16 cellular contexts compared by ENCODE assay signal in genomic region chrX:71612256-71612655, GRCh38. TPM values are rescaled to one million over a fixed set of nuclear protein-coding genes. Genes with fewer than 3 reads are reported as not detected.
DNase-seq lines count a peak whose midpoint lies in the region; ATAC-seq and TF ChIP-seq lines count a peak whose summit lies in the region.
"Had no signal": no experiment of that assay in that cellular context is flagged by ENCODE, and none has a peak within 500 bp of the region (broad histone marks: within the 10 kb centered on the region; RNA-seq: fewer than 3 reads in every experiment).

No MANE protein-coding gene starts in this region.

- no peak for TF ChIP-seq CTCF in spleen (IDR thresholded peaks at IDR 0.05 in 8 of 11, conservative IDR thresholded peaks at IDR 0.05 in 3 of 11)

- ATAC-seq in activated T-cell treated with anti-CD3 and anti-CD28 coated beads, Interleukin-2, amount 50 U/mL, for 4 hours, result no peak
- ATAC-seq in central memory CD8-positive, alpha-beta T cell (replicated peaks; ENCODE audit: extremely low read depth, poor library complexity, severe bottlenecking), result no peak
- no peak for ATAC-seq in stimulated activated naive B cell treated with anti-CD40 and anti-IgM and Interleukin-4, amounts not matched to agents 10 μg/mL and 1 μg/mL and 100 μg/mL, for 72 hours (replicated peaks)
- ATAC-seq: GM12878, GM23338 had no signal

- peaks cover 0 to 80% (median 9%) of the 10 kb centered on the region in 6 donors for H3K36me3 ChIP-seq in spleen

- no peaks in the 10 kb centered on the region for H3K27me3 ChIP-seq in spleen (replicated peaks in 1 of 7)

- H3K4me3 ChIP-seq in spleen, result no peak overlapping the region
- H3K4me3 ChIP-seq: GM12878, GM23338 had no signal

- intact Hi-C loops in spleen (cut with DNase I; ENCODE audit: low total_unique reads), result no loop called here

- peaks cover 48% of the 10 kb centered on the region for H3K4me1 Mint-ChIP-seq in activated T-cell treated with anti-CD3 and anti-CD28 coated beads, Interleukin-2, amount 50 U/mL, for 24 hours (ENCODE audit: low read depth)
- H3K4me1 Mint-ChIP-seq in activated T-cell treated with anti-CD3 and anti-CD28 coated beads, Interleukin-2, amount 50 U/mL, for 4 hours (ENCODE audit: low read depth), result peaks cover 47% of the 10 kb centered on the region
- H3K4me1 Mint-ChIP-seq in central memory CD8-positive, alpha-beta T cell, result peaks cover 55% of the 10 kb centered on the region
- peaks cover 24 to 36% of the 10 kb centered on the region in 2 donors for H3K4me1 Mint-ChIP-seq in stimulated activated naive B cell treated with anti-CD40 and anti-IgM and Interleukin-4, amounts not matched to agents 10 μg/mL and 1 μg/mL and 100 μg/mL, for 72 hours
- H3K4me1 Mint-ChIP-seq: GM23338 had no signal

- DNase-seq in activated T-cell treated with anti-CD3 and anti-CD28 coated beads, Interleukin-2, amount 50 U/mL, for 24 hours, result peak; percentile 3
- no peak for DNase-seq in activated T-cell treated with anti-CD3 and anti-CD28 coated beads, Interleukin-2, amount 50 U/mL, for 4 hours
- no peak for DNase-seq in central memory CD8-positive, alpha-beta T cell (ENCODE audit: low spot score in 2 of 2)
- DNase-seq in lung microvascular endothelial cell (ENCODE audit: low read depth in 2 of 2) (peak; percentile 58 to 88), spleen (no peak), GM19240 (ENCODE audit: insufficient read length, low spot score) (no peak)
- DNase-seq in stimulated activated naive B cell treated with anti-CD40 and anti-IgM and Interleukin-4, amounts not matched to agents 10 μg/mL and 1 μg/mL and 100 μg/mL, for 72 hours, result no peak
- DNase-seq: C1 segment of cervical spinal cord; CD4-positive, alpha-beta T cell; DMS79; H7 had no signal

- H3K4me3 Mint-ChIP-seq in activated T-cell treated with anti-CD3 and anti-CD28 coated beads, Interleukin-2, amount 50 U/mL, for 24 hours, result no peak overlapping the region
- H3K4me3 Mint-ChIP-seq in activated T-cell treated with anti-CD3 and anti-CD28 coated beads, Interleukin-2, amount 50 U/mL, for 4 hours, result no peak overlapping the region
- no peak overlapping the region for H3K4me3 Mint-ChIP-seq in central memory CD8-positive, alpha-beta T cell
- H3K4me3 Mint-ChIP-seq in stimulated activated naive B cell treated with anti-CD40 and anti-IgM and Interleukin-4, amounts not matched to agents 10 μg/mL and 1 μg/mL and 100 μg/mL, for 72 hours, result no peak overlapping the region
- H3K4me3 Mint-ChIP-seq: B cell; CD4-positive, alpha-beta T cell; GM23338 had no signal

- no peaks in the 10 kb centered on the region for H3K9me3 ChIP-seq in spleen

- no peak overlapping the region for H3K27ac Mint-ChIP-seq in activated T-cell treated with anti-CD3 and anti-CD28 coated beads, Interleukin-2, amount 50 U/mL, for 24 hours
- peak overlapping the region; percentile 35 for H3K27ac Mint-ChIP-seq in central memory CD8-positive, alpha-beta T cell (ENCODE audit: low read depth)
- no peak overlapping the region for H3K27ac Mint-ChIP-seq in stimulated activated naive B cell treated with anti-CD40 and anti-IgM and Interleukin-4, amounts not matched to agents 10 μg/mL and 1 μg/mL and 100 μg/mL, for 72 hours
- H3K27ac Mint-ChIP-seq: B cell, GM23338 had no signal

- peaks cover under 1 to 34% (median 23%) of the 10 kb centered on the region in 6 donors for H3K4me1 ChIP-seq in spleen

- peaks cover 24% of the 10 kb centered on the region for H3K27me3 Mint-ChIP-seq in activated T-cell treated with anti-CD3 and anti-CD28 coated beads, Interleukin-2, amount 50 U/mL, for 24 hours
- no peaks in the 10 kb centered on the region for H3K27me3 Mint-ChIP-seq in activated T-cell treated with anti-CD3 and anti-CD28 coated beads, Interleukin-2, amount 50 U/mL, for 4 hours (ENCODE audit: low read depth)
- no peaks in the 10 kb centered on the region for H3K27me3 Mint-ChIP-seq in central memory CD8-positive, alpha-beta T cell
- no peaks in the 10 kb centered on the region for H3K27me3 Mint-ChIP-seq in stimulated activated naive B cell treated with anti-CD40 and anti-IgM and Interleukin-4, amounts not matched to agents 10 μg/mL and 1 μg/mL and 100 μg/mL, for 72 hours
- H3K27me3 Mint-ChIP-seq: B cell; CD4-positive, alpha-beta T cell had no signal

- 67 to 83% (median 81%) methylated on average over 7 to 8 of the region's 8 CpGs for WGBS in spleen, 5 donors

- H3K9me3 Mint-ChIP-seq in activated T-cell treated with anti-CD3 and anti-CD28 coated beads, Interleukin-2, amount 50 U/mL, for 24 hours, result no peaks in the 10 kb centered on the region
- H3K9me3 Mint-ChIP-seq in activated T-cell treated with anti-CD3 and anti-CD28 coated beads, Interleukin-2, amount 50 U/mL, for 4 hours, result no peaks in the 10 kb centered on the region
- H3K9me3 Mint-ChIP-seq in central memory CD8-positive, alpha-beta T cell, result no peaks in the 10 kb centered on the region
- H3K9me3 Mint-ChIP-seq in stimulated activated naive B cell treated with anti-CD40 and anti-IgM and Interleukin-4, amounts not matched to agents 10 μg/mL and 1 μg/mL and 100 μg/mL, for 72 hours, result no peaks in the 10 kb centered on the region
- H3K9me3 Mint-ChIP-seq: CD4-positive, alpha-beta T cell; GM23338 had no signal

- H3K27ac ChIP-seq in spleen, result peak overlapping the region in 5 of 8 donors; percentile 15 to 63 (median 42)

- peaks cover 85% of the 10 kb centered on the region for H3K36me3 Mint-ChIP-seq in activated T-cell treated with anti-CD3 and anti-CD28 coated beads, Interleukin-2, amount 50 U/mL, for 24 hours (ENCODE audit: low read depth)
- H3K36me3 Mint-ChIP-seq in activated T-cell treated with anti-CD3 and anti-CD28 coated beads, Interleukin-2, amount 50 U/mL, for 4 hours (ENCODE audit: insufficient read depth), result peaks cover 59% of the 10 kb centered on the region
- H3K36me3 Mint-ChIP-seq in central memory CD8-positive, alpha-beta T cell (ENCODE audit: insufficient read depth), result peaks cover 47% of the 10 kb centered on the region
- H3K36me3 Mint-ChIP-seq in stimulated activated naive B cell treated with anti-CD40 and anti-IgM and Interleukin-4, amounts not matched to agents 10 μg/mL and 1 μg/mL and 100 μg/mL, for 72 hours, result peaks cover 40 to 50% of the 10 kb centered on the region in 2 donors

- TF ChIP-seq POLR2A in spleen (IDR thresholded peaks at IDR 0.05), result no peak

RNA-seq across cellular contexts. Expression of gene CXCR3, which starts 6.1 kb away (rescaled TPM):
- total RNA-seq in activated T-cell treated with anti-CD3 and anti-CD28 coated beads, Interleukin-2, amount 50 U/mL, for 4 hours, result 10 to 100 TPM; 44.9 to 64.7 (median 53.1) TPM
- total RNA-seq in lung microvascular endothelial cell (not detected in 2 replicates), spleen (1 to 10 TPM; 5.6 to 9.4 (median 8.5) TPM)
- polyA plus RNA-seq in spleen, result 10 to 100 TPM in 1 of 3 donors, 1 to 10 TPM in 2; 4.4 to 13.9 (median 6.4) TPM
- total RNA-seq: G401, GM23338, H7, HT1080 had no signal
- polyA plus RNA-seq: GM23338 had no signal

RNA-seq across cellular contexts. Expression of gene GCNA, which starts 34.0 kb away (rescaled TPM):
- 1 to 10 TPM; 1.7 to 2.2 (median 2.1) TPM for total RNA-seq in activated T-cell treated with anti-CD3 and anti-CD28 coated beads, Interleukin-2, amount 50 U/mL, for 4 hours
- 0.44 and 1.8 TPM in 2 replicates for total RNA-seq in lung microvascular endothelial cell
- total RNA-seq in spleen, result 10 to 100 TPM in 1 of 7 donors, 1 to 10 TPM in 6; 1.9 to 12.8 (median 4.4) TPM
- polyA plus RNA-seq in spleen, result 1 to 10 TPM; 1.8 to 2.4 (median 1.9) TPM

Comparison
In these comparisons a context has a peak if more than half of its experiments do, and no peak if none do; other contexts are left out.
1. DNase-seq: peak in activated T-cell treated with anti-CD3 and anti-CD28 coated beads, Interleukin-2, amount 50 U/mL, for 24 hours (single experiment) and lung microvascular endothelial cell (2 of 2); none in activated T-cell treated with anti-CD3 and anti-CD28 coated beads, Interleukin-2, amount 50 U/mL, for 4 hours (single experiment), central memory CD8-positive, alpha-beta T cell (0 of 2), spleen (single experiment), stimulated activated naive B cell treated with anti-CD40 and anti-IgM and Interleukin-4, amounts not matched to agents 10 μg/mL and 1 μg/mL and 100 μg/mL, for 72 hours (single experiment) and GM19240 (single experiment).
2. RNA of gene CXCR3, which starts 6.1 kb away (total RNA-seq): 44.9 to 64.7 TPM in activated T-cell treated with anti-CD3 and anti-CD28 coated beads, Interleukin-2, amount 50 U/mL, for 4 hours; 5.6 to 9.4 TPM in spleen and not detected in lung microvascular endothelial cell; every median in the first group is over 4 times any median in the second.